Comparison of ENCODE assay signal across 19 cellular contexts in genomic region chr11:11786234-11786633, GRCh38.
"Had no signal": no experiment of that assay in that cellular context is flagged by ENCODE, and none has a peak within 500 bp of the region (broad histone marks: within the 10 kb centered on the region; RNA-seq: fewer than 3 reads in every experiment).

No MANE protein-coding gene starts in this region.

- H3K27ac ChIP-seq: dorsolateral prefrontal cortex, epithelial cell of prostate, left lung, suprapubic skin, transverse colon had no signal

- H3K36me3 ChIP-seq: left lung, suprapubic skin, transverse colon had no signal

- DNase-seq: activated CD4-positive, alpha-beta memory T cell treated with anti-CD3 and anti-CD28 coated beads, Interleukin-2, amount 10 ng/mL, durations not matched to agents 7 days and 5 days; activated CD4-positive, alpha-beta T cell treated with anti-CD3 and anti-CD28 coated beads for 48 hours; activated CD4-positive, CD25-positive, alpha-beta regulatory T cell; activated CD8-positive, alpha-beta memory T cell treated with anti-CD3 and anti-CD28 coated beads, Interleukin-2, amount 10 ng/mL, durations not matched to agents 7 days and 5 days; activated naive CD4-positive, alpha-beta T cell; activated naive CD8-positive, alpha-beta T cell treated with anti-CD3 and anti-CD28 coated beads, Interleukin-2, amount 10 ng/mL, durations not matched to agents 7 days and 5 days; activated T-cell treated with anti-CD3 and anti-CD28 coated beads, Interleukin-2, amount 50 U/mL, for 1 hour; central memory CD4-positive, alpha-beta T cell; dorsolateral prefrontal cortex; foreskin melanocyte; left lung; naive B cell; stimulated activated CD4-positive, alpha-beta T cell treated with anti-CD3 and anti-CD28 coated beads, Interleukin-2, amount 100 ng/mL, for 24 hours; transverse colon had no signal

- FAIRE-seq: colon, keratinocyte had no signal

- ATAC-seq: activated CD8-positive, alpha-beta memory T cell treated with anti-CD3 and anti-CD28 coated beads, Interleukin-2, amount 10 ng/mL, durations not matched to agents 7 days and 5 days; activated T-helper 17 cell treated with anti-CD3 and anti-CD28 coated beads, Interleukin-2, amount 50 U/mL, for 72 hours had no signal

- H3K27me3 ChIP-seq: dorsolateral prefrontal cortex, left lung, suprapubic skin, transverse colon had no signal

- H3K9me3 ChIP-seq: left lung, suprapubic skin, transverse colon had no signal

- H3K4me3 ChIP-seq: dorsolateral prefrontal cortex, left lung, suprapubic skin, transverse colon had no signal

- H3K4me1 ChIP-seq: left lung, transverse colon had no signal
